ENCODE assay signal across 13 cellular contexts in genomic region chr7:42478717-42479116, GRCh38.
A peak's percentile ranks its signal among the peaks of the same experiment; 100 is the strongest.
DNase-seq lines count a peak whose midpoint lies in the region; ATAC-seq, FAIRE-seq and TF ChIP-seq lines count a peak whose summit lies in the region.
"Had no signal": no experiment of that assay in that cellular context is flagged by ENCODE, and none has a peak within 500 bp of the region (broad histone marks: within the 10 kb centered on the region; RNA-seq: fewer than 3 reads in every experiment).

No MANE protein-coding gene starts in this region.

- TF ChIP-seq CTCF in right atrium auricular region (IDR thresholded peaks at IDR 0.05) (no peak), left ventricle myocardium inferior (IDR thresholded peaks at IDR 0.05; ENCODE audit: borderline replicate concordance) (no peak), kidney (IDR thresholded peaks at IDR 0.05; ENCODE audit: borderline replicate concordance, extremely low read depth, insufficient read depth) (no peak)

- no peak overlapping the region for H3K4ac ChIP-seq in neuronal stem cell (ENCODE audit: low read length)

- no peak overlapping the region for H4K8ac ChIP-seq in neuronal stem cell (ENCODE audit: low read depth, low read length)

- H3K14ac ChIP-seq in neuronal stem cell (ENCODE audit: low read length) = no peak overlapping the region

- WGBS in neuronal stem cell (ENCODE audit: extremely low coverage in 2 of 2, insufficient read length in 2 of 2, insufficient replicate concordance in 1 of 2), 2 donors = no CpG with 5 or more reads among the region's 6 CpGs

- H3K9ac ChIP-seq in neuronal stem cell (ENCODE audit: low read depth, low read length, poor library complexity) (no peak overlapping the region), kidney (ENCODE audit: low read length in 2 of 2) (no peak overlapping the region)
- H3K9ac ChIP-seq: BLaER1 treated with 17β-estradiol and CSF1 and Interleukin-3, amounts not matched to agents 10 nM and 100 nM had no signal

- no peak overlapping the region for H2BK15ac ChIP-seq in neuronal stem cell (ENCODE audit: low read length)

- intact Hi-C loops in Right ventricle myocardium superior (cut with DNase I) = no loop called here
- intact Hi-C loops in left ventricle myocardium inferior (cut with micrococcal nuclease) = loop anchor here (10.0 kb wide), 1 partner anchor 494 kb away; no protein-coding TSS in a partner anchor
- intact Hi-C loops in kidney (cut with DNase I) = no loop called here

- H2AFZ ChIP-seq in neuronal stem cell (ENCODE audit: low read length) = peak overlapping the region; percentile 2

- ATAC-seq in Right ventricle myocardium superior (ENCODE audit: poor library complexity) = peak; percentile 36

- DNase-seq in Right ventricle myocardium superior = peak; percentile 59
- no peak for DNase-seq in right atrium auricular region (ENCODE audit: low spot score)
- DNase-seq in left ventricle myocardium inferior = peak; percentile 52
- no peak for DNase-seq in neuronal stem cell (ENCODE audit: low spot score)
- no peak for DNase-seq in GF-D8 (lab: John Stamatoyannopoulos, UW)
- no peak for DNase-seq in SIG-M5 treated with dmso at 0.1 percent for 504 hours (lab: John Stamatoyannopoulos, UW; ENCODE audit: unreplicated experiment)
- DNase-seq in kidney = no peak
- DNase-seq: ACHN; CD4-positive, CD25-positive, alpha-beta regulatory T cell; DMS53; HCEC 1CT; HFFc6 had no signal

- H2BK120ac ChIP-seq in neuronal stem cell (ENCODE audit: low read depth, low read length) = no peak overlapping the region

- H3K36me3 ChIP-seq in right atrium auricular region = no peaks in the 10 kb centered on the region
- H3K36me3 ChIP-seq in left ventricle myocardium inferior = no peaks in the 10 kb centered on the region
- H3K36me3 ChIP-seq in neuronal stem cell (replicated peaks in 1 of 2; ENCODE audit: control insufficient read depth in 2 of 2, insufficient read depth in 2 of 2, low read length in 2 of 2) = no peaks in the 10 kb centered on the region
- no peaks in the 10 kb centered on the region for H3K36me3 ChIP-seq in kidney (ENCODE audit: control insufficient read depth in 1 of 2, insufficient read depth in 2 of 2, low read length in 2 of 2)
- H3K36me3 ChIP-seq: BLaER1 treated with 17β-estradiol and CSF1 and Interleukin-3, amounts not matched to agents 10 nM and 100 nM had no signal

- H2AK5ac ChIP-seq in neuronal stem cell (ENCODE audit: low read depth, low read length) = no peak overlapping the region

- H3K9me3 ChIP-seq in right atrium auricular region (no peaks in the 10 kb centered on the region), left ventricle myocardium inferior (replicated peaks) (no peaks in the 10 kb centered on the region), neuronal stem cell (replicated peaks in 1 of 2; ENCODE audit: control insufficient read depth in 2 of 2, insufficient read depth in 1 of 2, low read depth in 1 of 2, low read length in 2 of 2) (peaks cover 4 to 7% of the 10 kb centered on the region in 2 donors), kidney (ENCODE audit: control insufficient read depth in 1 of 2, low read length in 2 of 2) (no peaks in the 10 kb centered on the region)

- no peak overlapping the region for H3K23ac ChIP-seq in neuronal stem cell (ENCODE audit: low read depth, low read length, poor library complexity)

- H3K27me3 ChIP-seq in right atrium auricular region (no peaks in the 10 kb centered on the region), left ventricle myocardium inferior (ENCODE audit: low read depth) (no peaks in the 10 kb centered on the region), neuronal stem cell (ENCODE audit: control insufficient read depth in 3 of 3, insufficient read depth in 3 of 3, low read depth in 1 of 3, low read length in 3 of 3) (no peaks in the 10 kb centered on the region)
- H3K27me3 ChIP-seq: BLaER1 treated with 17β-estradiol and CSF1 and Interleukin-3, amounts not matched to agents 10 nM and 100 nM had no signal

- no peak overlapping the region for H2BK12ac ChIP-seq in neuronal stem cell (ENCODE audit: low read length)

- H3K18ac ChIP-seq in neuronal stem cell (ENCODE audit: low read length) = no peak overlapping the region

- no peaks in the 10 kb centered on the region for H3K79me1 ChIP-seq in neuronal stem cell (ENCODE audit: low read depth, low read length)

- H3K4me2 ChIP-seq in neuronal stem cell (ENCODE audit: insufficient read depth, low read length, poor library complexity, severe bottlenecking) = no peak overlapping the region
- H3K4me2 ChIP-seq: BLaER1 treated with 17β-estradiol and CSF1 and Interleukin-3, amounts not matched to agents 10 nM and 100 nM had no signal

- no peak overlapping the region for H2BK5ac ChIP-seq in neuronal stem cell (ENCODE audit: low read length)

- FAIRE-seq in kidney (lab: Jason Lieb, UNC) = no peak

- no peaks in the 10 kb centered on the region for H3K4me1 ChIP-seq in right atrium auricular region
- peaks cover 19% of the 10 kb centered on the region for H3K4me1 ChIP-seq in left ventricle myocardium inferior
- H3K4me1 ChIP-seq in neuronal stem cell (ENCODE audit: control insufficient read depth in 2 of 2, insufficient read depth in 1 of 2, low read depth in 1 of 2, low read length in 2 of 2) = peaks cover 4 to 25% of the 10 kb centered on the region in 2 donors
- H3K4me1 ChIP-seq in kidney (ENCODE audit: control insufficient read depth in 1 of 2, insufficient read depth in 1 of 2, low read depth in 1 of 2, low read length in 2 of 2) = peaks cover 0 to 3% of the 10 kb centered on the region in 2 donors

- H4K91ac ChIP-seq in neuronal stem cell (ENCODE audit: low read depth, low read length, poor library complexity) = no peak overlapping the region

- H3K4me3 ChIP-seq in right atrium auricular region (no peak overlapping the region), left ventricle myocardium inferior (no peak overlapping the region), neuronal stem cell (ENCODE audit: low read length in 2 of 2) (no peak overlapping the region), kidney (ENCODE audit: low read length in 2 of 2) (no peak overlapping the region)
- H3K4me3 ChIP-seq: BLaER1 treated with 17β-estradiol and CSF1 and Interleukin-3, amounts not matched to agents 10 nM and 100 nM had no signal

- no peak overlapping the region for H3K27ac ChIP-seq in right atrium auricular region
- H3K27ac ChIP-seq in left ventricle myocardium inferior (replicated peaks) = peak overlapping the region; percentile 68
- H3K27ac ChIP-seq in neuronal stem cell (replicated peaks; ENCODE audit: low read length) = no peak overlapping the region
- no peak overlapping the region for H3K27ac ChIP-seq in kidney (ENCODE audit: low read depth in 2 of 2, low read length in 2 of 2)
- H3K27ac ChIP-seq: BLaER1 treated with 17β-estradiol and CSF1 and Interleukin-3, amounts not matched to agents 10 nM and 100 nM had no signal

Comparison
In these comparisons a context has a peak if more than half of its experiments do, and no peak if none do; other contexts are left out.
1. DNase-seq: peak in Right ventricle myocardium superior (single experiment) and left ventricle myocardium inferior (single experiment); none in right atrium auricular region (single experiment), neuronal stem cell (single experiment), GF-D8 (single experiment), SIG-M5 treated with dmso at 0.1 percent for 504 hours (single experiment) and kidney (single experiment).